2 cellular contexts compared by ENCODE assay signal in genomic region chr6:168343239-168344167, GRCh38.
TF ChIP-seq lines count a peak whose summit lies in the region.

No MANE protein-coding gene starts in this region.

TF ChIP-seq in HepG2, 621 proteins besides CTCF, POLR2A, EP300 and RAD21 (continued from another document):
- TF ChIP-seq, protein P1, sequence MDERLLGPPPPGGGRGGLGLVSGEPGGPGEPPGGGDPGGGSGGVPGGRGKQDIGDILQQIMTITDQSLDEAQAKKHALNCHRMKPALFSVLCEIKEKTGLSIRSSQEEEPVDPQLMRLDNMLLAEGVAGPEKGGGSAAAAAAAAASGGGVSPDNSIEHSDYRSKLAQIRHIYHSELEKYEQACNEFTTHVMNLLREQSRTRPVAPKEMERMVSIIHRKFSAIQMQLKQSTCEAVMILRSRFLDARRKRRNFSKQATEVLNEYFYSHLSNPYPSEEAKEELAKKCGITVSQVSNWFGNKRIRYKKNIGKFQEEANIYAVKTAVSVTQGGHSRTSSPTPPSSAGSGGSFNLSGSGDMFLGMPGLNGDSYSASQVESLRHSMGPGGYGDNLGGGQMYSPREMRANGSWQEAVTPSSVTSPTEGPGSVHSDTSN (CRISPR knock-in tag; IDR thresholded peaks at IDR 0.05), result no peak
- TF ChIP-seq ZNF605 (CRISPR knock-in tag; IDR thresholded peaks at IDR 0.05) (no peak), MAZ (IDR thresholded peaks at IDR 0.05; ENCODE audit: borderline replicate concordance, low read depth, low read length) (no peak), MAZ (CRISPR knock-in tag; IDR thresholded peaks at IDR 0.05; ENCODE audit: low read depth) (no peak), MNT (IDR thresholded peaks at IDR 0.05) (peak; percentile 25; the same call in 1 of the 2 replicates), ZNF644 (CRISPR knock-in tag; IDR thresholded peaks at IDR 0.05; ENCODE audit: low read depth) (no peak)
TF ChIP-seq in HepG2: peak in this region for 1.

TF ChIP-seq in GM23338, 12 proteins besides CTCF, POLR2A, EP300 and RAD21 (continued from another document):
- TF ChIP-seq REST (IDR thresholded peaks at IDR 0.05; ENCODE audit: unreplicated experiment), result no peak
- TF ChIP-seq, protein P2, sequence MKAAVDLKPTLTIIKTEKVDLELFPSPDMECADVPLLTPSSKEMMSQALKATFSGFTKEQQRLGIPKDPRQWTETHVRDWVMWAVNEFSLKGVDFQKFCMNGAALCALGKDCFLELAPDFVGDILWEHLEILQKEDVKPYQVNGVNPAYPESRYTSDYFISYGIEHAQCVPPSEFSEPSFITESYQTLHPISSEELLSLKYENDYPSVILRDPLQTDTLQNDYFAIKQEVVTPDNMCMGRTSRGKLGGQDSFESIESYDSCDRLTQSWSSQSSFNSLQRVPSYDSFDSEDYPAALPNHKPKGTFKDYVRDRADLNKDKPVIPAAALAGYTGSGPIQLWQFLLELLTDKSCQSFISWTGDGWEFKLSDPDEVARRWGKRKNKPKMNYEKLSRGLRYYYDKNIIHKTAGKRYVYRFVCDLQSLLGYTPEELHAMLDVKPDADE (IDR thresholded peaks at IDR 0.05), result no peak
- no peak for TF ChIP-seq EZH2phosphoT487 (IDR thresholded peaks at IDR 0.05; ENCODE audit: unreplicated experiment)
- no peak for TF ChIP-seq EZH2 (IDR thresholded peaks at IDR 0.05; ENCODE audit: low read depth, unreplicated experiment)
- TF ChIP-seq NANOG (IDR thresholded peaks at IDR 0.05; ENCODE audit: borderline replicate concordance), result no peak
- TF ChIP-seq ZNF114 (CRISPR knock-in tag; IDR thresholded peaks at IDR 0.05), result no peak
- no peak for TF ChIP-seq JUNB (IDR thresholded peaks at IDR 0.05; ENCODE audit: unreplicated experiment)
- TF ChIP-seq ZNF462 (CRISPR knock-in tag; IDR thresholded peaks at IDR 0.05), result no peak
- no peak for TF ChIP-seq POLR2AphosphoS5 (IDR thresholded peaks at IDR 0.05; ENCODE audit: low read depth)
